Comparison of ENCODE assay signal across 14 cellular contexts in genomic region chr2:120531365-120531764, GRCh38.
"Had no signal": no experiment of that assay in that cellular context is flagged by ENCODE, and none has a peak within 500 bp of the region (broad histone marks: within the 10 kb centered on the region; RNA-seq: fewer than 3 reads in every experiment).

No MANE protein-coding gene starts in this region.

- ATAC-seq: esophagus mucosa; mucosa of descending colon; stimulated activated effector memory CD8-positive, alpha-beta T cell treated with anti-CD3 and anti-CD28 coated beads, Interleukin-12 subunit alpha, Interleukin-12 subunit beta, amount 100 ng/mL, for 72 hours had no signal

- DNase-seq: activated CD4-positive, alpha-beta T cell treated with anti-CD3 and anti-CD28 coated beads for 1 hour; activated CD4-positive, alpha-beta T cell treated with anti-CD3 and anti-CD28 coated beads, Interleukin-2, amount 50 U/mL, for 4 hours; activated gamma-delta T cell; adrenal gland; cerebellar nuclear complex; effector CD4-positive, alpha-beta T cell; head of caudate nucleus; left ventricle myocardium superior; mucosa of descending colon; naive B cell; stimulated activated CD4-positive, alpha-beta T cell treated with anti-CD3 and anti-CD28 coated beads, Interleukin-4, amount 100 ng/mL, for 24 hours; upper lobe of left lung had no signal
